In genomic region chr11:128069665-128070064, GRCh38 we compare ENCODE assay signal across 23 cellular contexts.
A peak's percentile ranks its signal among the peaks of the same experiment; 100 is the strongest.
DNase-seq lines count a peak whose midpoint lies in the region; ATAC-seq, FAIRE-seq and TF ChIP-seq lines count a peak whose summit lies in the region.
"Had no signal": no experiment of that assay in that cellular context is flagged by ENCODE, and none has a peak within 500 bp of the region (broad histone marks: within the 10 kb centered on the region; RNA-seq: fewer than 3 reads in every experiment).

No MANE protein-coding gene starts in this region.

- H2AFZ ChIP-seq in endothelial cell of umbilical vein (ENCODE audit: low read depth, low read length) (no peak overlapping the region), HepG2 (ENCODE audit: low read length) (no peak overlapping the region)

- no peak for ATAC-seq in HepG2
- ATAC-seq: A549; CD8-positive, alpha-beta T cell had no signal

- H3K79me2 ChIP-seq in endothelial cell of umbilical vein (ENCODE audit: control insufficient read depth, insufficient read depth, low read length) (no peaks in the 10 kb centered on the region), HepG2 (ENCODE audit: insufficient read depth, low read length) (no peaks in the 10 kb centered on the region)

- peaks cover 4% of the 10 kb centered on the region for H3K27me3 Mint-ChIP-seq in activated CD4-positive, alpha-beta T cell treated with anti-CD3 and anti-CD28 coated beads, Interleukin-2, amount 10 ng/mL, durations not matched to agents 24 days and 14 days
- H3K27me3 Mint-ChIP-seq in mesothelial cell of epicardium (ENCODE audit: low read depth) = no peaks in the 10 kb centered on the region
- H3K27me3 Mint-ChIP-seq: CD4-positive, alpha-beta T cell had no signal

- dilution Hi-C loops in endothelial cell of umbilical vein (cut with MboI; ENCODE audit: extremely low pct_ligation_motif_present, low sequenced_read_pairs) = no loop called here

- peaks cover 2% of the 10 kb centered on the region for H3K4me1 Mint-ChIP-seq in activated CD4-positive, alpha-beta T cell treated with anti-CD3 and anti-CD28 coated beads, Interleukin-2, amount 10 ng/mL, durations not matched to agents 24 days and 14 days
- peaks cover 13% of the 10 kb centered on the region for H3K4me1 Mint-ChIP-seq in mesothelial cell of epicardium
- H3K4me1 Mint-ChIP-seq: B cell had no signal

- TF ChIP-seq CTCF in endothelial cell of umbilical vein (IDR thresholded peaks at IDR 0.05; ENCODE audit: extremely low read depth in 1 of 2, insufficient read depth in 1 of 2, low read depth in 1 of 2, low read length in 2 of 2) = no peak
- TF ChIP-seq CTCF in mesothelial cell of epicardium (IDR thresholded peaks at IDR 0.05; ENCODE audit: unreplicated experiment) = no peak
- no peak for TF ChIP-seq CTCF in HepG2 (CRISPR knock-in tag; IDR thresholded peaks at IDR 0.05)

- H3K27me3 ChIP-seq in endothelial cell of umbilical vein (ENCODE audit: control insufficient read depth in 2 of 2, insufficient read depth in 2 of 2, low read length in 2 of 2) = no peaks in the 10 kb centered on the region
- H3K27me3 ChIP-seq in HepG2 (ENCODE audit: control insufficient read depth in 1 of 2, insufficient read depth in 2 of 2, low read length in 2 of 2) = no peaks in the 10 kb centered on the region
- H3K27me3 ChIP-seq: BLaER1 treated with 17β-estradiol and CSF1 and Interleukin-3, amounts not matched to agents 10 nM and 100 nM had no signal

- POLR2A ChIA-PET in endothelial cell of umbilical vein (lab: Charles Lee) (no interaction called here), HepG2 (lab: Yijun Ruan, JAX) (no interaction called here)

- H3K9ac ChIP-seq in endothelial cell of umbilical vein (replicated peaks; ENCODE audit: extremely low read depth, insufficient read depth, low read length) (no peak overlapping the region), HepG2 (ENCODE audit: insufficient read depth, low read depth, low read length) (no peak overlapping the region)
- H3K9ac ChIP-seq: BLaER1 treated with 17β-estradiol and CSF1 and Interleukin-3, amounts not matched to agents 10 nM and 100 nM had no signal

- H3K27ac ChIP-seq in endothelial cell of umbilical vein (ENCODE audit: insufficient read depth, low read depth, low read length) (no peak overlapping the region), HepG2 (ENCODE audit: extremely low read length, insufficient read depth, low read length) (no peak overlapping the region)
- H3K27ac ChIP-seq: 22Rv1; A549; BLaER1 treated with 17β-estradiol and CSF1 and Interleukin-3, amounts not matched to agents 10 nM and 100 nM; C4-2B had no signal

- H3K9me1 ChIP-seq in endothelial cell of umbilical vein (replicated peaks; ENCODE audit: control insufficient read depth, extremely low read depth, insufficient read depth, low read length) = no peaks in the 10 kb centered on the region

- FAIRE-seq in endothelial cell of umbilical vein (lab: Jason Lieb, UNC) (no peak), HepG2 (lab: Jason Lieb, UNC) (no peak)
- FAIRE-seq: A549, D721Med, G401.6, GM12891, GM19239 had no signal

- CTCF ChIA-PET in endothelial cell of umbilical vein (lab: Charles Lee) (interaction anchor here (1.3 kb wide), 1 partner anchor 66 kb away, joined by 3 read pairs; no protein-coding TSS in a partner anchor), HepG2 (lab: Yijun Ruan, JAX; ENCODE audit: low intra/inter-chr PET ratio, low total read pairs) (no interaction called here)

- TF ChIP-seq POLR2A in endothelial cell of umbilical vein (IDR thresholded peaks at IDR 0.05; ENCODE audit: low read depth, low read length) = no peak
- TF ChIP-seq POLR2A in HepG2 (IDR thresholded peaks at IDR 0.05; ENCODE audit: insufficient read depth in 1 of 2, low read depth in 2 of 2, low read length in 2 of 2) = no peak

- H3K4me3 ChIP-seq in endothelial cell of umbilical vein (replicated peaks in 1 of 3; ENCODE audit: insufficient read depth in 1 of 3, low read depth in 1 of 3, low read length in 3 of 3) (no peak overlapping the region), HepG2 (replicated peaks in 1 of 3; ENCODE audit: insufficient read depth in 1 of 3, low read depth in 2 of 3, low read length in 3 of 3) (no peak overlapping the region)
- H3K4me3 ChIP-seq: A549; BLaER1 treated with 17β-estradiol and CSF1 and Interleukin-3, amounts not matched to agents 10 nM and 100 nM had no signal

- H3K36me3 Mint-ChIP-seq in activated CD4-positive, alpha-beta T cell treated with anti-CD3 and anti-CD28 coated beads, Interleukin-2, amount 10 ng/mL, durations not matched to agents 24 days and 14 days (ENCODE audit: low read depth) = no peaks in the 10 kb centered on the region
- H3K36me3 Mint-ChIP-seq in mesothelial cell of epicardium = no peaks in the 10 kb centered on the region
- H3K36me3 Mint-ChIP-seq: CD8-positive, alpha-beta T cell had no signal

- peaks cover 3% of the 10 kb centered on the region for H3K9me3 Mint-ChIP-seq in activated CD4-positive, alpha-beta T cell treated with anti-CD3 and anti-CD28 coated beads, Interleukin-2, amount 10 ng/mL, durations not matched to agents 24 days and 14 days
- peaks cover 10% of the 10 kb centered on the region for H3K9me3 Mint-ChIP-seq in mesothelial cell of epicardium
- H3K9me3 Mint-ChIP-seq: CD4-positive, alpha-beta T cell; CD8-positive, alpha-beta T cell had no signal

- no peak overlapping the region for H3K27ac Mint-ChIP-seq in activated CD4-positive, alpha-beta T cell treated with anti-CD3 and anti-CD28 coated beads, Interleukin-2, amount 10 ng/mL, durations not matched to agents 24 days and 14 days
- peak overlapping the region; percentile 2 for H3K27ac Mint-ChIP-seq in mesothelial cell of epicardium
- H3K27ac Mint-ChIP-seq: B cell; CD4-positive, alpha-beta T cell; CD8-positive, alpha-beta T cell had no signal

- H3K9me3 ChIP-seq in endothelial cell of umbilical vein (replicated peaks; ENCODE audit: control insufficient read depth, insufficient read depth, low read length) = no peaks in the 10 kb centered on the region
- H3K9me3 ChIP-seq in HepG2 (ENCODE audit: low read length) = peaks cover 70% of the 10 kb centered on the region
- H3K9me3 ChIP-seq: A549, Caco-2 had no signal

- H3K4me1 ChIP-seq in endothelial cell of umbilical vein (ENCODE audit: control insufficient read depth, extremely low read depth, insufficient read depth, low read length) (no peaks in the 10 kb centered on the region), HepG2 (ENCODE audit: insufficient read depth, low read length) (no peaks in the 10 kb centered on the region)
- H3K4me1 ChIP-seq: A549; BLaER1 treated with 17β-estradiol and CSF1 and Interleukin-3, amounts not matched to agents 10 nM and 100 nM; Caco-2 had no signal

- H4K20me1 ChIP-seq in endothelial cell of umbilical vein (replicated peaks; ENCODE audit: control insufficient read depth, extremely low read depth, insufficient read depth, low read length) (no peaks in the 10 kb centered on the region), HepG2 (ENCODE audit: insufficient read depth, low read length) (no peaks in the 10 kb centered on the region)
- H4K20me1 ChIP-seq: BLaER1 treated with 17β-estradiol and CSF1 and Interleukin-3, amounts not matched to agents 10 nM and 100 nM had no signal

- DNase-seq in activated CD4-positive, alpha-beta T cell treated with anti-CD3 and anti-CD28 coated beads, Interleukin-2, amount 10 ng/mL, durations not matched to agents 24 days and 14 days = peak; percentile 12
- no peak for DNase-seq in activated CD4-positive, alpha-beta T cell treated with anti-CD3 and anti-CD28 coated beads, Interleukin-2, amount 50 U/mL, for 4 hours
- DNase-seq in endothelial cell of umbilical vein (ENCODE audit: low read depth, low spot score) = peak; percentile 64
- DNase-seq in mesothelial cell of epicardium (ENCODE audit: low spot score in 2 of 2, unreplicated experiment in 2 of 2) = no peak
- DNase-seq in NCI-H2029 treated with DMSO at 0.1 percent for 48 hours (lab: John Stamatoyannopoulos, UW) = no peak
- no peak for DNase-seq in HepG2 (ENCODE audit: low spot score)
- no peak for DNase-seq in middle frontal gyrus (ENCODE audit: extremely low spot score, low spot score)
- DNase-seq: AML-193; Caco-2; Calu3; CD4-positive, alpha-beta T cell; CD8-positive, alpha-beta T cell; DMS79 treated with DMSO at 0.1 percent for 48 hours; GF-D8 had no signal

- BruUV-seq in endothelial cell of umbilical vein (replicated peaks; lab: Mats Ljungman, UMichigan) (no TSS peak), HepG2 (replicated peaks; lab: Mats Ljungman, UMichigan) (no TSS peak)

- no peak for TF ChIP-seq EP300 in HepG2 (IDR thresholded peaks at IDR 0.05; ENCODE audit: low read depth in 2 of 2, low read length in 2 of 2)
- TF ChIP-seq EP300 in HepG2 (CRISPR knock-in tag; IDR thresholded peaks at IDR 0.05; ENCODE audit: borderline replicate concordance) = no peak

- 0% methylated on average over 2 of the region's 2 CpGs for WGBS in HepG2 (ENCODE audit: low lambda C conversion rate)

- in situ Hi-C loops in HepG2 (cut with HindIII; ENCODE audit: extremely low pct_ligation_motif_present, low pct_unique_long_range_greater_than_20kb) = no loop called here

- H3K4me2 ChIP-seq in endothelial cell of umbilical vein (ENCODE audit: insufficient read depth, low read length) (no peak overlapping the region), HepG2 (ENCODE audit: low read depth, low read length) (no peak overlapping the region)
- H3K4me2 ChIP-seq: A549; BLaER1 treated with 17β-estradiol and CSF1 and Interleukin-3, amounts not matched to agents 10 nM and 100 nM had no signal

- TF ChIP-seq RAD21 in HepG2 (CRISPR knock-in tag; IDR thresholded peaks at IDR 0.05) = no peak

- intact Hi-C loops in activated CD4-positive, alpha-beta T cell treated with anti-CD3 and anti-CD28 coated beads, Interleukin-2, amount 10 ng/mL, durations not matched to agents 24 days and 14 days (cut with micrococcal nuclease) = no loop called here
- intact Hi-C loops in endothelial cell of umbilical vein (cut with micrococcal nuclease) (no loop called here), HepG2 (cut with micrococcal nuclease; ENCODE audit: unreplicated experiment) (no loop called here)

- no peak overlapping the region for H3K4me3 Mint-ChIP-seq in activated CD4-positive, alpha-beta T cell treated with anti-CD3 and anti-CD28 coated beads, Interleukin-2, amount 10 ng/mL, durations not matched to agents 24 days and 14 days
- no peak overlapping the region for H3K4me3 Mint-ChIP-seq in mesothelial cell of epicardium
- H3K4me3 Mint-ChIP-seq: B cell; CD4-positive, alpha-beta T cell; CD8-positive, alpha-beta T cell had no signal

- H3K36me3 ChIP-seq in endothelial cell of umbilical vein (ENCODE audit: control insufficient read depth in 2 of 2, extremely low read depth in 1 of 2, insufficient read depth in 2 of 2, low read length in 2 of 2) = no peaks in the 10 kb centered on the region
- no peaks in the 10 kb centered on the region for H3K36me3 ChIP-seq in HepG2 (replicated peaks in 1 of 2; ENCODE audit: control insufficient read depth in 1 of 2, insufficient read depth in 2 of 2, low read length in 2 of 2)
- H3K36me3 ChIP-seq: BLaER1 treated with 17β-estradiol and CSF1 and Interleukin-3, amounts not matched to agents 10 nM and 100 nM had no signal

TF ChIP-seq in endothelial cell of umbilical vein, 7 proteins besides CTCF, POLR2A, EP300 and RAD21 (continues in another document):
- TF ChIP-seq EZH2 (IDR thresholded peaks at IDR 0.05; ENCODE audit: borderline replicate concordance, low read depth, low read length, severe bottlenecking) = no peak

TF ChIP-seq in HepG2, 621 proteins besides CTCF, POLR2A, EP300 and RAD21 (continues in another document):
- TF ChIP-seq ZNF788 (CRISPR knock-in tag; IDR thresholded peaks at IDR 0.05; ENCODE audit: borderline replicate concordance) = no peak
- no peak for TF ChIP-seq ZNF382 (CRISPR knock-in tag; IDR thresholded peaks at IDR 0.05; ENCODE audit: borderline replicate concordance)

Comparison
In these comparisons a context has a peak if more than half of its experiments do, and no peak if none do; other contexts are left out.
1. DNase-seq: peak in activated CD4-positive, alpha-beta T cell treated with anti-CD3 and anti-CD28 coated beads, Interleukin-2, amount 10 ng/mL, durations not matched to agents 24 days and 14 days (single experiment) and endothelial cell of umbilical vein (single experiment); none in activated CD4-positive, alpha-beta T cell treated with anti-CD3 and anti-CD28 coated beads, Interleukin-2, amount 50 U/mL, for 4 hours (0 of 2), mesothelial cell of epicardium (0 of 2), NCI-H2029 treated with DMSO at 0.1 percent for 48 hours (single experiment), HepG2 (single experiment) and middle frontal gyrus (single experiment).